ENCODE assay signal across 29 cellular contexts in the genomic region with DNA sequence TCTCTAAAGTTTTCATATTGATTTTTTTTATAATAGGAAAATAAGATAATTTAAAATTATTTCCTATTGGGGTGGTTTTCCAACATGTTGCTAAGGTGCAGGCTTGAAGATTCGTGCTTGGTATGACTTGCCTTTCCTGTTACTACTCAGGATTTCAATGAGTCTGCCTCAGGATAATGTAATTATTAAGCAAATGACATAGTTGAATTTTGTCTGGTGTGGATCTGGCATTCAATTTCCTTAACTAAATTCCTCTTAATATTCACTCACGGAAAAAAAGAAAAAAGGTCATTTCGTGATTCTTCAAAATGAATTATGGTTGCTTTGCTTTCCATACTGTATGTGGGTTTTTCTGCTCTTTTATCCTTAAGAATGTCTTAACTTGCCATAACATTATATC. TPM values are rescaled to one million over a fixed set of nuclear protein-coding genes. Genes with fewer than 3 reads are reported as not detected.
"Had no signal": no experiment of that assay in that cellular context is flagged by ENCODE, and none has a peak within 500 bp of the region (broad histone marks: within the 10 kb centered on the region; RNA-seq: fewer than 3 reads in every experiment).

No MANE protein-coding gene starts in this region.

- H3K4me1 ChIP-seq: breast epithelium, Peyer's patch, SJSA1 had no signal

- H3K27me3 ChIP-seq: breast epithelium, Peyer's patch, SJSA1 had no signal

- H3K9me3 Mint-ChIP-seq: activated CD8-positive, alpha-beta T cell treated with anti-CD3 and anti-CD28 coated beads for 36 hours; activated naive CD4-positive, alpha-beta T cell treated with anti-CD3 and anti-CD28 coated beads, Interleukin-2, amount 10 ng/mL, durations not matched to agents 7 days and 5 days; activated naive CD8-positive, alpha-beta T cell treated with anti-CD3 and anti-CD28 coated beads for 36 hours; activated T-cell treated with anti-CD3 and anti-CD28 coated beads, Interleukin-2, amount 50 U/mL, for 72 hours; activated T-helper 2 cell treated with anti-CD3 and anti-CD28 coated beads, Interferon-gamma antibody, Interleukin-2, Interleukin-4, amounts not matched to agents 10 μg/mL and 5 μg/mL and 100 μg/mL, durations not matched to agents 14 hours and 24 hours and 36 hours had no signal

- ATAC-seq: activated CD8-positive, alpha-beta T cell treated with anti-CD3 and anti-CD28 coated beads for 36 hours; activated T-cell treated with anti-CD3 and anti-CD28 coated beads, Interleukin-2, amount 50 U/mL, for 72 hours; K562 had no signal

- H3K27ac ChIP-seq: breast epithelium, Peyer's patch, RWPE1, SJSA1 had no signal

- DNase-seq: activated CD4-positive, alpha-beta T cell treated with anti-CD3 and anti-CD28 coated beads, Interleukin-2, amount 50 U/mL, for 1 hour; activated CD4-positive, CD25-positive, alpha-beta regulatory T cell; activated CD8-positive, alpha-beta memory T cell treated with anti-CD3 and anti-CD28 coated beads, Interleukin-2, amount 50 U/mL, for 4 hours; activated CD8-positive, alpha-beta T cell treated with anti-CD3 and anti-CD28 coated beads for 36 hours; activated gamma-delta T cell treated with Interleukin-2 at 50 U/mL for 16 hours; activated naive CD4-positive, alpha-beta T cell treated with anti-CD3 and anti-CD28 coated beads, Interleukin-2, amount 10 ng/mL, durations not matched to agents 7 days and 5 days; activated naive CD8-positive, alpha-beta T cell treated with anti-CD3 and anti-CD28 coated beads for 36 hours; activated T-cell treated with anti-CD3 and anti-CD28 coated beads, Interleukin-2, amount 50 U/mL, for 72 hours; anterior cingulate cortex; caudate nucleus; Karpas-422; MM.1S; NCI-H1105; NCI-H1436 treated with DMSO at 0.1 percent for 48 hours; NCI-H187; NCI-H2081; NCI-H510A treated with DMSO at 0.1 percent for 48 hours; NCI-H69; NK-92 treated with Interleukin-12 subunit alpha and Interleukin-12 subunit beta, amount 100 ng/mL, for 24 hours; OCI-M1; Peyer's patch; Right ventricle myocardium superior; T-helper 2 cell; T1000 had no signal

- H3K36me3 Mint-ChIP-seq: activated naive CD4-positive, alpha-beta T cell treated with anti-CD3 and anti-CD28 coated beads, Interleukin-2, amount 10 ng/mL, durations not matched to agents 7 days and 5 days; activated naive CD8-positive, alpha-beta T cell treated with anti-CD3 and anti-CD28 coated beads for 36 hours had no signal

- H3K36me3 ChIP-seq: breast epithelium, Peyer's patch, SJSA1 had no signal

- FAIRE-seq: K562 had no signal

- H3K4me3 Mint-ChIP-seq: activated CD8-positive, alpha-beta T cell treated with anti-CD3 and anti-CD28 coated beads for 36 hours; activated naive CD4-positive, alpha-beta T cell treated with anti-CD3 and anti-CD28 coated beads, Interleukin-2, amount 10 ng/mL, durations not matched to agents 7 days and 5 days; activated naive CD8-positive, alpha-beta T cell treated with anti-CD3 and anti-CD28 coated beads for 36 hours; activated T-cell treated with anti-CD3 and anti-CD28 coated beads, Interleukin-2, amount 50 U/mL, for 72 hours had no signal

- H3K4me3 ChIP-seq: breast epithelium, K562, Peyer's patch, SJSA1 had no signal

- H3K27ac Mint-ChIP-seq: activated CD8-positive, alpha-beta T cell treated with anti-CD3 and anti-CD28 coated beads for 36 hours; activated naive CD4-positive, alpha-beta T cell treated with anti-CD3 and anti-CD28 coated beads, Interleukin-2, amount 10 ng/mL, durations not matched to agents 7 days and 5 days; activated naive CD8-positive, alpha-beta T cell treated with anti-CD3 and anti-CD28 coated beads for 36 hours; activated T-cell treated with anti-CD3 and anti-CD28 coated beads, Interleukin-2, amount 50 U/mL, for 72 hours; activated T-helper 2 cell treated with anti-CD3 and anti-CD28 coated beads, Interferon-gamma antibody, Interleukin-2, Interleukin-4, amounts not matched to agents 10 μg/mL and 5 μg/mL and 100 μg/mL, durations not matched to agents 14 hours and 24 hours and 36 hours had no signal

- H3K4me1 Mint-ChIP-seq: activated naive CD4-positive, alpha-beta T cell treated with anti-CD3 and anti-CD28 coated beads, Interleukin-2, amount 10 ng/mL, durations not matched to agents 7 days and 5 days; activated naive CD8-positive, alpha-beta T cell treated with anti-CD3 and anti-CD28 coated beads for 36 hours had no signal

- H3K9me3 ChIP-seq: Peyer's patch, SJSA1 had no signal

RNA-seq across cellular contexts. Expression of a gene that starts 9.3 kb away (rescaled TPM):
- total RNA-seq: activated naive CD8-positive, alpha-beta T cell treated with anti-CD3 and anti-CD28 coated beads for 36 hours; activated T-helper 2 cell treated with anti-CD3 and anti-CD28 coated beads, Interferon-gamma antibody, Interleukin-2, Interleukin-4, amounts not matched to agents 10 μg/mL and 5 μg/mL and 100 μg/mL, durations not matched to agents 14 hours and 24 hours and 36 hours had no signal
